In genomic region chr2:142997254-142997653, GRCh38 we compare ENCODE assay signal across 2 cellular contexts.
TF ChIP-seq lines count a peak whose summit lies in the region.

No MANE protein-coding gene starts in this region.

TF ChIP-seq in A549, 52 proteins besides CTCF, POLR2A, EP300 and RAD21:
- TF ChIP-seq ZFP36 (IDR thresholded peaks at IDR 0.05; ENCODE audit: borderline replicate concordance, partially characterized antibody) (no peak), MAFK (IDR thresholded peaks at IDR 0.05; ENCODE audit: partially characterized antibody) (peak; percentile 96)

TF ChIP-seq in H1, 55 proteins besides CTCF, POLR2A, EP300 and RAD21:
- no peak for TF ChIP-seq POU5F1 (IDR thresholded peaks at IDR 0.05; ENCODE audit: low read depth, low read length)
- TF ChIP-seq MAFK (IDR thresholded peaks at IDR 0.05; ENCODE audit: low read depth, low read length): peak; percentile 42; the same call in 1 of the 2 replicates
